10 cellular contexts compared by ENCODE assay signal in the genomic region with DNA sequence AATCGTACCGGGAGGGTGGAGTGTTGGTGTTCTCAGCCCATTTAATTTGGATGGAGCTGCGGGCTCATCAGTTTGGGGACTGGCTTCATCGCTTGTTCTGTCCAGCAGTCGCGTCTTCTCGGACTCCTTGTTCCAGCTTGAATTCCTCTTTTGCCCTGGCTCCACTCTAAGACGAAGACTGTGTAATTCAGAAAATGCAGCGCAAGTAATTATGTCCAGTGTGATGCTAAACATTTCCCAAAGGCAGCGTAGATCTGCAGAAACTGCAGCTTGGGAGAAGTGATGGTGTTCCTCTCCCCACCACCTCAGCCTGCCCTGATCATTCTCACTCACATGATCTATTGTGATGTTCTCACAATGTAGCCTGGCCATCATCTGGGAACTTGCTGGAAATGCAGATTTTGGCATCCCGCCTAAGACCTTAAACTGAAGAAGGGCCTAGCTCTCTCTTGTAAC. TPM values are rescaled to one million over a fixed set of nuclear protein-coding genes. Genes with fewer than 3 reads are reported as not detected.
A peak's percentile ranks its signal among the peaks of the same experiment; 100 is the strongest.
DNase-seq lines count a peak whose midpoint lies in the region; ATAC-seq lines count a peak whose summit lies in the region.
"Had no signal": no experiment of that assay in that cellular context is flagged by ENCODE, and none has a peak within 500 bp of the region (broad histone marks: within the 10 kb centered on the region; RNA-seq: fewer than 3 reads in every experiment).

No MANE protein-coding gene starts in this region.

- DNase-seq in Ammon's horn (ENCODE audit: low spot score) (peak; percentile 78), amniotic epithelial cell (ENCODE audit: low read depth) (peak; percentile 42), Right ventricle myocardium superior (no peak), pons (ENCODE audit: low spot score) (peak; percentile 88), NCI-H82 treated with DMSO at 0.1 percent for 48 hours (lab: John Stamatoyannopoulos, UW; ENCODE audit: unreplicated experiment) (no peak)
- no peak for DNase-seq in activated T-helper 2 cell treated with anti-CD3 and anti-CD28 coated beads, Interferon-gamma antibody, Interleukin-2, Interleukin-4, amounts not matched to agents 10 μg/mL and 5 μg/mL and 100 μg/mL, durations not matched to agents 14 hours and 24 hours and 36 hours (ENCODE audit: low spot score)
- DNase-seq: CD4-positive, CD25-positive, alpha-beta regulatory T cell had no signal

- H3K9me3 Mint-ChIP-seq in activated T-helper 2 cell treated with anti-CD3 and anti-CD28 coated beads, Interferon-gamma antibody, Interleukin-2, Interleukin-4, amounts not matched to agents 10 μg/mL and 5 μg/mL and 100 μg/mL, durations not matched to agents 14 hours and 24 hours and 36 hours: no peaks in the 10 kb centered on the region
- H3K9me3 Mint-ChIP-seq: CD4-positive, CD25-positive, alpha-beta regulatory T cell had no signal

- H3K27ac Mint-ChIP-seq in activated T-helper 2 cell treated with anti-CD3 and anti-CD28 coated beads, Interferon-gamma antibody, Interleukin-2, Interleukin-4, amounts not matched to agents 10 μg/mL and 5 μg/mL and 100 μg/mL, durations not matched to agents 14 hours and 24 hours and 36 hours: no peak overlapping the region
- H3K27ac Mint-ChIP-seq: CD4-positive, CD25-positive, alpha-beta regulatory T cell had no signal

- no peaks in the 10 kb centered on the region for H3K4me1 Mint-ChIP-seq in activated T-helper 2 cell treated with anti-CD3 and anti-CD28 coated beads, Interferon-gamma antibody, Interleukin-2, Interleukin-4, amounts not matched to agents 10 μg/mL and 5 μg/mL and 100 μg/mL, durations not matched to agents 14 hours and 24 hours and 36 hours (ENCODE audit: low read depth)
- H3K4me1 Mint-ChIP-seq: CD4-positive, CD25-positive, alpha-beta regulatory T cell had no signal

- no peak overlapping the region for H3K4me3 Mint-ChIP-seq in activated T-helper 2 cell treated with anti-CD3 and anti-CD28 coated beads, Interferon-gamma antibody, Interleukin-2, Interleukin-4, amounts not matched to agents 10 μg/mL and 5 μg/mL and 100 μg/mL, durations not matched to agents 14 hours and 24 hours and 36 hours (ENCODE audit: low read depth)
- H3K4me3 Mint-ChIP-seq: CD4-positive, CD25-positive, alpha-beta regulatory T cell had no signal

- ATAC-seq in Right ventricle myocardium superior (ENCODE audit: poor library complexity) (peak; percentile 41), HG03097 (IDR thresholded peaks at IDR 0.05; ENCODE audit: low FRiP score, unreplicated experiment) (no peak), GM21717 (IDR thresholded peaks at IDR 0.05; ENCODE audit: unreplicated experiment) (no peak)

- intact Hi-C loops in Right ventricle myocardium superior (cut with DNase I): no loop called here
- intact Hi-C loops in activated T-helper 2 cell treated with anti-CD3 and anti-CD28 coated beads, Interferon-gamma antibody, Interleukin-2, Interleukin-4, amounts not matched to agents 10 μg/mL and 5 μg/mL and 100 μg/mL, durations not matched to agents 14 hours and 24 hours and 36 hours (cut with micrococcal nuclease): no loop called here

- H3K36me3 Mint-ChIP-seq in activated T-helper 2 cell treated with anti-CD3 and anti-CD28 coated beads, Interferon-gamma antibody, Interleukin-2, Interleukin-4, amounts not matched to agents 10 μg/mL and 5 μg/mL and 100 μg/mL, durations not matched to agents 14 hours and 24 hours and 36 hours (ENCODE audit: low read depth): no peaks in the 10 kb centered on the region
- H3K36me3 Mint-ChIP-seq: CD4-positive, CD25-positive, alpha-beta regulatory T cell had no signal

- peaks cover 4% of the 10 kb centered on the region for H3K27me3 Mint-ChIP-seq in activated T-helper 2 cell treated with anti-CD3 and anti-CD28 coated beads, Interferon-gamma antibody, Interleukin-2, Interleukin-4, amounts not matched to agents 10 μg/mL and 5 μg/mL and 100 μg/mL, durations not matched to agents 14 hours and 24 hours and 36 hours (ENCODE audit: low read depth)

RNA-seq across cellular contexts. Expression of a gene that starts 0.7 kb away (rescaled TPM):
- total RNA-seq in Right ventricle myocardium superior: 2.5 TPM
- not detected in 2 replicates for total RNA-seq in activated T-helper 2 cell treated with anti-CD3 and anti-CD28 coated beads, Interferon-gamma antibody, Interleukin-2, Interleukin-4, amounts not matched to agents 10 μg/mL and 5 μg/mL and 100 μg/mL, durations not matched to agents 14 hours and 24 hours and 36 hours
- total RNA-seq: CD4-positive, CD25-positive, alpha-beta regulatory T cell; epithelial cell of proximal tubule had no signal

Comparison
In these comparisons a context has a peak if more than half of its experiments do, and no peak if none do; other contexts are left out.
1. DNase-seq: peak in Ammon's horn (single experiment), amniotic epithelial cell (single experiment) and pons (single experiment); none in Right ventricle myocardium superior (single experiment), NCI-H82 treated with DMSO at 0.1 percent for 48 hours (single experiment) and activated T-helper 2 cell treated with anti-CD3 and anti-CD28 coated beads, Interferon-gamma antibody, Interleukin-2, Interleukin-4, amounts not matched to agents 10 μg/mL and 5 μg/mL and 100 μg/mL, durations not matched to agents 14 hours and 24 hours and 36 hours (single experiment).